14 cellular contexts compared by ENCODE assay signal in the genomic region with DNA sequence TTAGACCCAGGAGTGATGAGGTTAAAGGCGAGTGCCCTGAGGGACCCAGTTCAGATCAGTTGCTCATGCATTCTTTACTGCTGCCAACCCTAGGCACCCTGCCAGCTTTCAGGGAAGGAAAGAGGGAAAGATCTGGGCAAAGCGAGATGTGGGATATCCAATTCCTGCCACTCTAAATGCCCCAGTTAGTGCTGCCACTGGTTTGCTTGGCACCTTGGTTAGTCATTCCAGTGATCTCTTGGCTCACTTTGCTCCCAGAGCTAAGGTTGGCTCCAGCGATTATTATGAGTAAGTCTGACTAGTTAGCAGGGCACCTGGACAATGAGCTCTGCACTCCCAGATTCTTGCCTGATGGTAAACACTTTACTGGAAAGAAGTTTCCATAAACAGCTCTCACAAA.
DNase-seq lines count a peak whose midpoint lies in the region; ATAC-seq and TF ChIP-seq lines count a peak whose summit lies in the region.
"Had no signal": no experiment of that assay in that cellular context is flagged by ENCODE, and none has a peak within 500 bp of the region (broad histone marks: within the 10 kb centered on the region; RNA-seq: fewer than 3 reads in every experiment).

No MANE protein-coding gene starts in this region.

- DNase-seq in NCI-H345 (lab: John Stamatoyannopoulos, UW) = peak; percentile 14
- no peak for DNase-seq in NCI-H345 treated with DMSO at 0.1 percent for 48 hours (lab: John Stamatoyannopoulos, UW; ENCODE audit: unreplicated experiment)
- peak; percentile 17 for DNase-seq in T1000 (lab: John Stamatoyannopoulos, UW)
- DNase-seq in heart left ventricle = peak in 4 of 5 donors; percentile 56 to 76 (median 64)
- DNase-seq in thoracic aorta (ENCODE audit: low spot score) = peak; percentile 52
- no peak for DNase-seq in activated naive CD4-positive, alpha-beta T cell (lab: John Stamatoyannopoulos, UW)
- DNase-seq: activated CD4-positive, alpha-beta T cell treated with anti-CD3 and anti-CD28 coated beads, Interleukin-2, amount 10 ng/mL, durations not matched to agents 24 days and 14 days; activated gamma-delta T cell treated with Interleukin-2 at 50 U/mL for 16 hours; cortex of kidney; DND-41; naive thymus-derived CD4-positive, alpha-beta T cell; stimulated activated CD4-positive, alpha-beta T cell treated with anti-CD3 and anti-CD28 coated beads, Interleukin-12 subunit alpha, Interleukin-12 subunit beta, amount 100 ng/mL, for 4 hours had no signal

- no peaks in the 10 kb centered on the region for H3K9me3 Mint-ChIP-seq in stimulated activated memory B cell treated with anti-CD40 and anti-IgM and Interleukin-4, amounts not matched to agents 10 μg/mL and 1 μg/mL and 100 μg/mL, for 72 hours
- H3K9me3 Mint-ChIP-seq: activated CD4-positive, alpha-beta T cell treated with anti-CD3 and anti-CD28 coated beads, Interleukin-2, amount 10 ng/mL, durations not matched to agents 24 days and 14 days; naive thymus-derived CD4-positive, alpha-beta T cell had no signal

- H3K36me3 ChIP-seq in heart left ventricle (no peaks in the 10 kb centered on the region), thoracic aorta (no peaks in the 10 kb centered on the region)

- H3K9me3 ChIP-seq in heart left ventricle (no peaks in the 10 kb centered on the region), thoracic aorta (no peaks in the 10 kb centered on the region)

- TF ChIP-seq POLR2A in heart left ventricle (IDR thresholded peaks at IDR 0.05) = no peak

- H3K4me1 ChIP-seq in heart left ventricle = peaks cover 0 to 8% (median 0%) of the 10 kb centered on the region in 12 donors
- peaks cover 0 to 58% of the 10 kb centered on the region in 2 donors for H3K4me1 ChIP-seq in thoracic aorta (ENCODE audit: control insufficient read depth in 1 of 2, low read depth in 2 of 2)

- H3K4me3 ChIP-seq in heart left ventricle (no peak overlapping the region), thoracic aorta (no peak overlapping the region)

- no peaks in the 10 kb centered on the region for H3K36me3 Mint-ChIP-seq in stimulated activated memory B cell treated with anti-CD40 and anti-IgM and Interleukin-4, amounts not matched to agents 10 μg/mL and 1 μg/mL and 100 μg/mL, for 72 hours
- H3K36me3 Mint-ChIP-seq: naive thymus-derived CD4-positive, alpha-beta T cell had no signal

- H3K27ac ChIP-seq in heart left ventricle (no peak overlapping the region), thoracic aorta (peak overlapping the region in 1 of 2 donors; percentile 10)

- H3K27me3 ChIP-seq in heart left ventricle (no peaks in the 10 kb centered on the region), thoracic aorta (replicated peaks; ENCODE audit: insufficient read depth) (no peaks in the 10 kb centered on the region)

- WGBS in heart left ventricle, 4 donors = 32 to 61% (median 46%) methylated on average over 2 to 3 of the region's 3 CpGs

- TF ChIP-seq CTCF in heart left ventricle (IDR thresholded peaks at IDR 0.05) (no peak), thoracic aorta (IDR thresholded peaks at IDR 0.05) (no peak)

- no peak overlapping the region for H3K27ac Mint-ChIP-seq in stimulated activated memory B cell treated with anti-CD40 and anti-IgM and Interleukin-4, amounts not matched to agents 10 μg/mL and 1 μg/mL and 100 μg/mL, for 72 hours
- H3K27ac Mint-ChIP-seq: activated CD4-positive, alpha-beta T cell treated with anti-CD3 and anti-CD28 coated beads, Interleukin-2, amount 10 ng/mL, durations not matched to agents 24 days and 14 days; naive thymus-derived CD4-positive, alpha-beta T cell had no signal

- ATAC-seq in heart left ventricle (peak; percentile 53 to 87 (median 76)), thoracic aorta (ENCODE audit: insufficient number of reproducible peaks, low FRiP score, low read depth) (peak; percentile 29), HG03025 (IDR thresholded peaks at IDR 0.05; ENCODE audit: low FRiP score, unreplicated experiment) (no peak)
- ATAC-seq in stimulated activated memory B cell treated with anti-CD40 and anti-IgM and Interleukin-4, amounts not matched to agents 10 μg/mL and 1 μg/mL and 100 μg/mL, for 72 hours = no peak
- ATAC-seq: naive thymus-derived CD4-positive, alpha-beta T cell had no signal

- H3K4me3 Mint-ChIP-seq in stimulated activated memory B cell treated with anti-CD40 and anti-IgM and Interleukin-4, amounts not matched to agents 10 μg/mL and 1 μg/mL and 100 μg/mL, for 72 hours = no peak overlapping the region
- H3K4me3 Mint-ChIP-seq: activated CD4-positive, alpha-beta T cell treated with anti-CD3 and anti-CD28 coated beads, Interleukin-2, amount 10 ng/mL, durations not matched to agents 24 days and 14 days; naive thymus-derived CD4-positive, alpha-beta T cell had no signal

- peaks cover 6% of the 10 kb centered on the region for H3K4me1 Mint-ChIP-seq in stimulated activated memory B cell treated with anti-CD40 and anti-IgM and Interleukin-4, amounts not matched to agents 10 μg/mL and 1 μg/mL and 100 μg/mL, for 72 hours
- H3K4me1 Mint-ChIP-seq: activated CD4-positive, alpha-beta T cell treated with anti-CD3 and anti-CD28 coated beads, Interleukin-2, amount 10 ng/mL, durations not matched to agents 24 days and 14 days; naive thymus-derived CD4-positive, alpha-beta T cell had no signal

- H3K27me3 Mint-ChIP-seq in stimulated activated memory B cell treated with anti-CD40 and anti-IgM and Interleukin-4, amounts not matched to agents 10 μg/mL and 1 μg/mL and 100 μg/mL, for 72 hours = peaks cover 9% of the 10 kb centered on the region

- intact Hi-C loops in heart left ventricle (cut with DNase I) = loop anchor here in 1 of 10 donors (10.0 kb wide), 1 partner anchor 225 kb away; the partner anchor contains the start of gene CALCA

Comparison
In these comparisons a context has a peak if more than half of its experiments do, and no peak if none do; other contexts are left out.
1. DNase-seq: peak in NCI-H345 (single experiment), T1000 (single experiment), heart left ventricle (4 of 5) and thoracic aorta (single experiment); none in NCI-H345 treated with DMSO at 0.1 percent for 48 hours (single experiment) and activated naive CD4-positive, alpha-beta T cell (0 of 4).
2. ATAC-seq: peak in heart left ventricle (4 of 4) and thoracic aorta (single experiment); none in stimulated activated memory B cell treated with anti-CD40 and anti-IgM and Interleukin-4, amounts not matched to agents 10 μg/mL and 1 μg/mL and 100 μg/mL, for 72 hours (single experiment) and HG03025 (single experiment).